Comparison of ENCODE assay signal across 34 cellular contexts in the genomic region with DNA sequence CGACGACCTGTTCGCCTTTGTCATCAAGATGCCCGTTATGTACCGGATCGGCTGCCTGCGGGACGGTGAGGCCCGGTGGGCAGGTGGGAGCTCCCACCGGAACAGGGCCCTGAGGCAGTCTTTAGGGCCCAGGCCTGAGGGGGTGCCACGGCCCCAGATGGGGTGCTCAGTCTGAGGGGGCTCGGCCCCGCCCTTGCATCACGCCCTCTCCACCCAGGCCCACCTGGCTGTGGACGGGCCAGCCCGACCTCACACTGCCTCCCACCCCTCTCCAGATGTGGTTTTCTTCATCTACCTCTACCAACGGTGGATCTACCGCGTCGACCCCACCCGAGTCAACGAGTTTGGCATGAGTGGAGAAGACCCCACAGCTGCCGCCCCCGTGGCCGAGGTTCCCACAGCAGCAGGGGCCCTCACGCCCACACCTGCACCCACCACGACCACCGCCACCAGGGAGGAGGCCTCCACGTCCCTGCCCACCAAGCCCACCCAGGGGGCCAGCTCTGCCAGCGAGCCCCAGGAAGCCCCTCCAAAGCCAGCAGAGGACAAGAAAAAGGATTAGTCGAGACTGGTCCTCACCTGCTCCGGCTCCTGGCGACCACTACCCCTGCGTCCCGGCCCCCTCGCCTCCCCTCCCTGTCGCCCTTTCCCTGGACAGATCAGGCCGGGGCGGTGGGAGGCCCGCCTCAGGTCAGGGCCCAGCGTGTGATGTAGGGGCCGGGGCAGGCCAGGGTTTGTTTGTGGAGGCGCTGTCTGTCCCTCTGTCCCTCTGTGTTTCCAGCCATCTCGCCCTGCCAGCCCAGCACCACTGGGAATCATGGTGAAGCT. TPM values are rescaled to one million over a fixed set of nuclear protein-coding genes. Genes with fewer than 3 reads are reported as not detected.
"Had no signal": no experiment of that assay in that cellular context is flagged by ENCODE, and none has a peak within 500 bp of the region (broad histone marks: within the 10 kb centered on the region; RNA-seq: fewer than 3 reads in every experiment).

No MANE protein-coding gene starts in this region.

- H3K36me3 Mint-ChIP-seq: activated naive CD4-positive, alpha-beta T cell treated with anti-CD3 and anti-CD28 coated beads, Interleukin-2, amount 50 U/mL, for 72 hours had no signal

- H3K4me3 Mint-ChIP-seq: activated B cell treated with CpG ODN at 0.5 μM for 24 hours; activated CD4-positive, alpha-beta T cell treated with anti-CD3 and anti-CD28 coated beads, Interleukin-2, amount 10 ng/mL, durations not matched to agents 24 days and 14 days; activated naive CD8-positive, alpha-beta T cell treated with anti-CD3 and anti-CD28 coated beads, Interleukin-2, amount 50 U/mL, for 24 hours; activated T-cell treated with anti-CD3 and anti-CD28 coated beads, Interleukin-2, amount 50 U/mL, for 4 hours; central memory CD8-positive, alpha-beta T cell; T-cell had no signal

- H3K27me3 ChIP-seq: ascending aorta, body of pancreas, MG63 had no signal

- H3K9me3 ChIP-seq: ascending aorta, body of pancreas, MG63 had no signal

- H3K4me1 ChIP-seq: ascending aorta, body of pancreas had no signal

- H3K27ac ChIP-seq: ascending aorta, body of pancreas, SK-N-MC had no signal

- DNase-seq: activated B cell treated with CpG ODN at 0.5 μM for 24 hours; activated CD4-positive, alpha-beta T cell treated with anti-CD3 and anti-CD28 coated beads for 1 hour; activated CD4-positive, alpha-beta T cell treated with anti-CD3 and anti-CD28 coated beads, Interleukin-2, amount 10 ng/mL, durations not matched to agents 24 days and 14 days; activated CD4-positive, alpha-beta T cell treated with anti-CD3 and anti-CD28 coated beads, Interleukin-2, amount 50 U/mL, for 48 hours; activated effector memory CD4-positive, alpha-beta T cell treated with anti-CD3 and anti-CD28 coated beads, Interleukin-2, amount 50 U/mL, for 16 hours; activated naive CD4-positive, alpha-beta T cell treated with Interleukin-2 at 50 U/mL for 16 hours; activated naive CD8-positive, alpha-beta T cell treated with anti-CD3 and anti-CD28 coated beads, Interleukin-2, amount 50 U/mL, for 24 hours; activated T-cell treated with anti-CD3 and anti-CD28 coated beads, Interleukin-2, amount 50 U/mL, for 4 hours; amniotic stem cell; body of pancreas; MG63; MV-4-11; NCI-H1092 treated with DMSO at 0.1 percent for 48 hours; NCI-H1417 treated with DMSO at 0.1 percent for 48 hours; NCI-H1694; NCI-H2029; NCI-H2107; NCI-H2171 treated with DMSO at 0.1 percent for 48 hours; NCI-H226; NCI-H526 treated with DMSO at 0.1 percent for 48 hours; NCI-H82; RPMI8226; T-cell; T-helper 2 cell; T1000 had no signal

- ATAC-seq: activated naive CD4-positive, alpha-beta T cell treated with anti-CD3 and anti-CD28 coated beads, Interleukin-2, amount 50 U/mL, for 72 hours; activated naive CD8-positive, alpha-beta T cell treated with anti-CD3 and anti-CD28 coated beads, Interleukin-2, amount 50 U/mL, for 24 hours; activated T-cell treated with anti-CD3 and anti-CD28 coated beads, Interleukin-2, amount 50 U/mL, for 4 hours; body of pancreas; Panc1; Right ventricle myocardium inferior; T-cell had no signal

- FAIRE-seq: TTC549 had no signal

- H3K4me3 ChIP-seq: ascending aorta, body of pancreas, MG63, SK-N-MC had no signal

- H3K27ac Mint-ChIP-seq: activated B cell treated with CpG ODN at 0.5 μM for 24 hours; activated CD4-positive, alpha-beta T cell treated with anti-CD3 and anti-CD28 coated beads, Interleukin-2, amount 10 ng/mL, durations not matched to agents 24 days and 14 days; activated naive CD8-positive, alpha-beta T cell treated with anti-CD3 and anti-CD28 coated beads, Interleukin-2, amount 50 U/mL, for 24 hours; T-cell had no signal

- H3K9me3 Mint-ChIP-seq: activated B cell treated with CpG ODN at 0.5 μM for 24 hours; activated CD4-positive, alpha-beta T cell treated with anti-CD3 and anti-CD28 coated beads, Interleukin-2, amount 10 ng/mL, durations not matched to agents 24 days and 14 days; activated naive CD4-positive, alpha-beta T cell treated with anti-CD3 and anti-CD28 coated beads, Interleukin-2, amount 50 U/mL, for 72 hours; activated naive CD8-positive, alpha-beta T cell treated with anti-CD3 and anti-CD28 coated beads, Interleukin-2, amount 50 U/mL, for 24 hours; activated T-cell treated with anti-CD3 and anti-CD28 coated beads, Interleukin-2, amount 50 U/mL, for 4 hours; central memory CD8-positive, alpha-beta T cell; T-cell had no signal

- H3K27me3 Mint-ChIP-seq: activated B cell treated with CpG ODN at 0.5 μM for 24 hours; activated CD4-positive, alpha-beta T cell treated with anti-CD3 and anti-CD28 coated beads, Interleukin-2, amount 10 ng/mL, durations not matched to agents 24 days and 14 days; activated naive CD8-positive, alpha-beta T cell treated with anti-CD3 and anti-CD28 coated beads, Interleukin-2, amount 50 U/mL, for 24 hours; central memory CD8-positive, alpha-beta T cell; T-cell had no signal

- H3K4me1 Mint-ChIP-seq: activated naive CD8-positive, alpha-beta T cell treated with anti-CD3 and anti-CD28 coated beads, Interleukin-2, amount 50 U/mL, for 24 hours had no signal

RNA-seq across cellular contexts. Expression of gene APOC2, which starts 46.7 kb away (rescaled TPM):
- total RNA-seq: activated B cell treated with CpG ODN at 0.5 μM for 24 hours; activated CD4-positive, alpha-beta T cell treated with anti-CD3 and anti-CD28 coated beads, Interleukin-2, amount 10 ng/mL, durations not matched to agents 24 days and 14 days; activated naive CD4-positive, alpha-beta T cell treated with anti-CD3 and anti-CD28 coated beads, Interleukin-2, amount 50 U/mL, for 72 hours; activated T-cell treated with anti-CD3 and anti-CD28 coated beads, Interleukin-2, amount 50 U/mL, for 4 hours; ascending aorta; body of pancreas; NCI-H460; Right ventricle myocardium inferior had no signal

RNA-seq across cellular contexts. Expression of gene APOC4, which starts 50.5 kb away (rescaled TPM):
- total RNA-seq: activated B cell treated with CpG ODN at 0.5 μM for 24 hours; activated CD4-positive, alpha-beta T cell treated with anti-CD3 and anti-CD28 coated beads, Interleukin-2, amount 10 ng/mL, durations not matched to agents 24 days and 14 days; activated naive CD4-positive, alpha-beta T cell treated with anti-CD3 and anti-CD28 coated beads, Interleukin-2, amount 50 U/mL, for 72 hours; activated T-cell treated with anti-CD3 and anti-CD28 coated beads, Interleukin-2, amount 50 U/mL, for 4 hours; ascending aorta; body of pancreas; NCI-H460; OCI-LY7; Right ventricle myocardium inferior; T-cell had no signal
